8 cellular contexts compared by ENCODE assay signal in genomic region chr1:6199298-6200187, GRCh38. TPM values are rescaled to one million over a fixed set of nuclear protein-coding genes. Genes with fewer than 3 reads are reported as not detected.
A peak's percentile ranks its signal among the peaks of the same experiment; 100 is the strongest.
DNase-seq lines count a peak whose midpoint lies in the region; ATAC-seq and TF ChIP-seq lines count a peak whose summit lies in the region.

RPL22 (minus strand) TSS chr1:6199595; CDS start chr1:6199573, 22 bp downstream.

- peak within 1 kb of the TSS; percentile 84 for H3K4me2 ChIP-seq in PC-3 (ENCODE audit: low read length)

- POLR2A ChIA-PET in PC-3 (lab: Charles Lee; ENCODE audit: unreplicated experiment): no interaction called here

- H3K4me1 ChIP-seq in PC-3 (ENCODE audit: insufficient read depth, low read length) (peaks cover 21% of the 10 kb centered on the region), mononuclear cell (ENCODE audit: insufficient read depth, low read length) (peaks cover 32% of the 10 kb centered on the region)

- peak within 1 kb of the TSS; percentile 89 for H2AFZ ChIP-seq in PC-3 (ENCODE audit: low read length)

- TSS peak; percentile 91 for BruUV-seq in PC-3 (replicated peaks; lab: Mats Ljungman, UMichigan)

- peak within 1 kb of the TSS; percentile 74 for H3K4me3 ChIP-seq in PC-3 (ENCODE audit: low read length)
- H3K4me3 ChIP-seq in epithelial cell of esophagus (ENCODE audit: low read length): peak within 1 kb of the TSS; percentile 98
- H3K4me3 ChIP-seq in mononuclear cell (ENCODE audit: low read length): peak within 1 kb of the TSS; percentile 87

- peak; percentile 63; the same call in 1 of the 2 replicates for TF ChIP-seq EP300 in Ishikawa (IDR thresholded peaks at IDR 0.05; ENCODE audit: borderline replicate concordance)

- intact Hi-C loops in PC-3 (cut with micrococcal nuclease): loop anchor here (1.0 kb wide), 1 partner anchor 42 kb away; no protein-coding TSS in a partner anchor

- peak within 1 kb of the TSS; percentile 66 for H3K27ac ChIP-seq in PC-3 (ENCODE audit: low read length)

- no peaks in the 10 kb centered on the region for H3F3A ChIP-seq in PC-3 (ENCODE audit: low read length, unreplicated experiment)

- no peaks in the 10 kb centered on the region for H3K27me3 ChIP-seq in PC-3 (ENCODE audit: low read length)
- H3K27me3 ChIP-seq in mononuclear cell (ENCODE audit: insufficient read depth, low read length): no peaks in the 10 kb centered on the region

- peaks cover 57% of the 10 kb centered on the region for H3K79me2 ChIP-seq in PC-3 (ENCODE audit: low read length)

- DNase-seq in DMS114 treated with DMSO at 0.1 percent for 48 hours (lab: John Stamatoyannopoulos, UW; ENCODE audit: unreplicated experiment): peak; percentile 98
- peak; percentile 100 for DNase-seq in PC-3
- peak; percentile 95 for DNase-seq in activated T-cell treated with anti-CD3 and anti-CD28 coated beads for 48 hours (ENCODE audit: low read depth)
- DNase-seq in epithelial cell of esophagus (ENCODE audit: low read depth): peak; percentile 99
- DNase-seq in stimulated activated CD8-positive, alpha-beta memory T cell treated with anti-CD3 and anti-CD28 coated beads, Interleukin-4, amount 100 ng/mL, for 1 hour (ENCODE audit: low read depth in 2 of 2, low spot score in 1 of 2): peak; percentile 91 to 95

- TF ChIP-seq CTCF in PC-3 (conservative IDR thresholded peaks at IDR 0.05; ENCODE audit: low read depth, low read length) (no peak), epithelial cell of esophagus (IDR thresholded peaks at IDR 0.05; ENCODE audit: insufficient read depth, low read depth, low read length, missing control alignments) (no peak)

- H3K9ac ChIP-seq in PC-3 (ENCODE audit: low read length): peak within 1 kb of the TSS; percentile 98

- no peaks in the 10 kb centered on the region for H3K9me2 ChIP-seq in PC-3 (replicated peaks; ENCODE audit: low read length)

- no peaks in the 10 kb centered on the region for H3K9me3 ChIP-seq in PC-3 (ENCODE audit: low read length)
- no peaks in the 10 kb centered on the region for H3K9me3 ChIP-seq in mononuclear cell (ENCODE audit: low read depth, low read length)

- CTCF ChIA-PET in PC-3 (lab: Charles Lee): interaction anchor here (0.5 kb wide), 1 partner anchor 43 kb away, joined by 7 read pairs; no protein-coding TSS in a partner anchor

- peaks cover 32% of the 10 kb centered on the region for H4K20me1 ChIP-seq in PC-3 (ENCODE audit: low read length)

- TF ChIP-seq RAD21 in Ishikawa (IDR thresholded peaks at IDR 0.05; ENCODE audit: low read depth): no peak

- H3K36me3 ChIP-seq in PC-3 (ENCODE audit: low read depth, low read length): peaks cover 25% of the 10 kb centered on the region

- ATAC-seq in GM21576 (IDR thresholded peaks at IDR 0.05; ENCODE audit: unreplicated experiment): peak; percentile 93
- peak; percentile 99 for ATAC-seq in PC-3

TF ChIP-seq in Ishikawa, 13 proteins besides CTCF, POLR2A, EP300 and RAD21:
- TF ChIP-seq CEBPB (IDR thresholded peaks at IDR 0.05) (no peak), TCF12 (IDR thresholded peaks at IDR 0.05; ENCODE audit: low read depth) (peak; percentile 50; the same call in 1 of the 2 replicates), CREB1 (IDR thresholded peaks at IDR 0.05; ENCODE audit: low read depth) (peak; percentile 39; the same call in 1 of the 2 replicates), USF1 (IDR thresholded peaks at IDR 0.05) (peak; percentile 5; the same call in 1 of the 2 replicates), TAF1 (IDR thresholded peaks at IDR 0.05; ENCODE audit: low read depth) (peak; percentile 95), TEAD4 (IDR thresholded peaks at IDR 0.05) (peak; percentile 35; the same call in 1 of the 2 replicates), YY1 (IDR thresholded peaks at IDR 0.05; ENCODE audit: low read depth) (peak; percentile 94), ZBTB7A (IDR thresholded peaks at IDR 0.05; ENCODE audit: low read depth) (no peak), MAX (IDR thresholded peaks at IDR 0.05) (peak; percentile 97)
- TF ChIP-seq, protein P1, sequence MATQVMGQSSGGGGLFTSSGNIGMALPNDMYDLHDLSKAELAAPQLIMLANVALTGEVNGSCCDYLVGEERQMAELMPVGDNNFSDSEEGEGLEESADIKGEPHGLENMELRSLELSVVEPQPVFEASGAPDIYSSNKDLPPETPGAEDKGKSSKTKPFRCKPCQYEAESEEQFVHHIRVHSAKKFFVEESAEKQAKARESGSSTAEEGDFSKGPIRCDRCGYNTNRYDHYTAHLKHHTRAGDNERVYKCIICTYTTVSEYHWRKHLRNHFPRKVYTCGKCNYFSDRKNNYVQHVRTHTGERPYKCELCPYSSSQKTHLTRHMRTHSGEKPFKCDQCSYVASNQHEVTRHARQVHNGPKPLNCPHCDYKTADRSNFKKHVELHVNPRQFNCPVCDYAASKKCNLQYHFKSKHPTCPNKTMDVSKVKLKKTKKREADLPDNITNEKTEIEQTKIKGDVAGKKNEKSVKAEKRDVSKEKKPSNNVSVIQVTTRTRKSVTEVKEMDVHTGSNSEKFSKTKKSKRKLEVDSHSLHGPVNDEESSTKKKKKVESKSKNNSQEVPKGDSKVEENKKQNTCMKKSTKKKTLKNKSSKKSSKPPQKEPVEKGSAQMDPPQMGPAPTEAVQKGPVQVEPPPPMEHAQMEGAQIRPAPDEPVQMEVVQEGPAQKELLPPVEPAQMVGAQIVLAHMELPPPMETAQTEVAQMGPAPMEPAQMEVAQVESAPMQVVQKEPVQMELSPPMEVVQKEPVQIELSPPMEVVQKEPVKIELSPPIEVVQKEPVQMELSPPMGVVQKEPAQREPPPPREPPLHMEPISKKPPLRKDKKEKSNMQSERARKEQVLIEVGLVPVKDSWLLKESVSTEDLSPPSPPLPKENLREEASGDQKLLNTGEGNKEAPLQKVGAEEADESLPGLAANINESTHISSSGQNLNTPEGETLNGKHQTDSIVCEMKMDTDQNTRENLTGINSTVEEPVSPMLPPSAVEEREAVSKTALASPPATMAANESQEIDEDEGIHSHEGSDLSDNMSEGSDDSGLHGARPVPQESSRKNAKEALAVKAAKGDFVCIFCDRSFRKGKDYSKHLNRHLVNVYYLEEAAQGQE (IDR thresholded peaks at IDR 0.05; ENCODE audit: low read depth): no peak

RNA-seq across cellular contexts. Expression of gene RPL22, which starts in this region (rescaled TPM):
- 283 and 297 TPM in 2 replicates for total RNA-seq in PC-3 (2014; rRNA removed)
- 224 TPM for total RNA-seq in mononuclear cell

Comparison
In these comparisons a context has a peak if more than half of its experiments do, and no peak if none do; other contexts are left out.
1. Peak in every context shown above with its lines: DNase-seq, ATAC-seq, H3K4me3 ChIP-seq and H3K27ac ChIP-seq.